7 cellular contexts compared by ENCODE assay signal in the genomic region with DNA sequence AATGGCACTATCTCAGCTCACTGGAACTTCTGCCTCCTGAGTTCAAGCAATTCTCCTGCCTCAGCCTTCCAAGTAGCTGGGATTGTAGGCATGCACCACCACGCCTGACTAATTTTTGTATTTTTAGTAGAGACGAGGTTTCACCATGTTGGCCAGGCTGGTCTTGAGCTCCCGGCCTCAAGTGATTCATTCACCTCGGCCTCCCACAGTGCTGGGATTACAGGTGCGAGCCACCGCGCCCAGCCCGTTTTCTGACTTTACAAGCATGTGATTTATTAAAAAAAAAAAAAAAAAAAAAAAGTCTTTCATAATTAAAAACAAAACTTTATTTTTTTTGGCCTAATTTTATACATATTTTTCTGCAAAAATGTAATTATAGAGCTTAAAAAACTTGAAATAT.
DNase-seq lines count a peak whose midpoint lies in the region; ATAC-seq, FAIRE-seq and TF ChIP-seq lines count a peak whose summit lies in the region.
"Not testable (repeated sequence)": the region's sequence is repeated elsewhere in the genome, so short reads cannot be mapped to it uniquely, and the experiment has no call there.

No MANE protein-coding gene starts in this region.

- H3K4me3 ChIP-seq in right cardiac atrium (ENCODE audit: low read length); kidney (ENCODE audit: low read length in 2 of 2); lower lobe of right lung: not testable (repeated sequence)

- not testable (repeated sequence) for H3K9ac ChIP-seq in kidney (ENCODE audit: low read length in 2 of 2)

- not testable (repeated sequence) for TF ChIP-seq CTCF in kidney (IDR thresholded peaks at IDR 0.05; ENCODE audit: borderline replicate concordance, extremely low read depth, insufficient read depth); lower lobe of right lung (IDR thresholded peaks at IDR 0.05)

- DNase-seq in NCI-H69 (lab: John Stamatoyannopoulos, UW) (peak; percentile 78), Right ventricle myocardium superior (peak; percentile 26), right cardiac atrium (peak in 2 of 3 donors; percentile 7 to 40), kidney (peak; percentile 22), kidney tubule cell (ENCODE audit: low spot score) (peak; percentile 11), lower lobe of right lung (peak; percentile 31)

- peak; percentile 35 for FAIRE-seq in endometrium (lab: Jason Lieb, UNC)
- not testable (repeated sequence) for FAIRE-seq in kidney (lab: Jason Lieb, UNC)

- 92% methylated on average over 8 of the region's 8 CpGs for WGBS in right cardiac atrium

- not testable (repeated sequence) for H3K27me3 ChIP-seq in right cardiac atrium (ENCODE audit: control insufficient read depth, insufficient read depth); lower lobe of right lung (ENCODE audit: low read depth)

- not testable (repeated sequence) for H3K27ac ChIP-seq in right cardiac atrium (ENCODE audit: low read length); kidney (ENCODE audit: low read depth in 2 of 2, low read length in 2 of 2); lower lobe of right lung

- not testable (repeated sequence) for ATAC-seq in Right ventricle myocardium superior (ENCODE audit: poor library complexity); right cardiac atrium; lower lobe of right lung

- H3K9me3 ChIP-seq in right cardiac atrium (ENCODE audit: control insufficient read depth, low read length); kidney (ENCODE audit: control insufficient read depth in 1 of 2, low read length in 2 of 2); lower lobe of right lung: not testable (repeated sequence)

- not testable (repeated sequence) for H3K4me1 ChIP-seq in right cardiac atrium (ENCODE audit: control insufficient read depth, insufficient read depth, low read length); kidney (ENCODE audit: control insufficient read depth in 1 of 2, insufficient read depth in 1 of 2, low read depth in 1 of 2, low read length in 2 of 2); lower lobe of right lung

- intact Hi-C loops in Right ventricle myocardium superior (cut with DNase I); right cardiac atrium (cut with DNase I); kidney (cut with DNase I); lower lobe of right lung (cut with DNase I): not testable (repeated sequence)

- H3K36me3 ChIP-seq in kidney (ENCODE audit: control insufficient read depth in 1 of 2, insufficient read depth in 2 of 2, low read length in 2 of 2); lower lobe of right lung: not testable (repeated sequence)

Comparison
In these comparisons a context has a peak if more than half of its experiments do, and no peak if none do; other contexts are left out.
1. DNase-seq: peak in every context shown above with its lines; median percentile 78 in NCI-H69; 31 in lower lobe of right lung; 26 in Right ventricle myocardium superior; 24 in right cardiac atrium; 22 in kidney; 11 in kidney tubule cell.